ENCODE assay signal across 18 cellular contexts in genomic region chr12:112159146-112159541, GRCh38. TPM values are rescaled to one million over a fixed set of nuclear protein-coding genes. Genes with fewer than 3 reads are reported as not detected.
DNase-seq lines count a peak whose midpoint lies in the region; ATAC-seq and TF ChIP-seq lines count a peak whose summit lies in the region.
"Had no signal": no experiment of that assay in that cellular context is flagged by ENCODE, and none has a peak within 500 bp of the region (broad histone marks: within the 10 kb centered on the region; RNA-seq: fewer than 3 reads in every experiment).

No MANE protein-coding gene starts in this region.

- no peaks in the 10 kb centered on the region for H3K4me1 ChIP-seq in right cardiac atrium (ENCODE audit: control insufficient read depth, insufficient read depth, low read length)
- H3K4me1 ChIP-seq: lower lobe of right lung, Peyer's patch, uterus had no signal

- no peak overlapping the region for H3K4me3 ChIP-seq in right cardiac atrium (ENCODE audit: low read length)
- H3K4me3 ChIP-seq: lower lobe of right lung, ovary, Peyer's patch, SJSA1, uterus had no signal

- no peaks in the 10 kb centered on the region for H3K27me3 Mint-ChIP-seq in activated B cell treated with CpG ODN at 0.5 μM for 24 hours
- peaks cover 0 to 2% (median 1%) of the 10 kb centered on the region in 3 donors for H3K27me3 Mint-ChIP-seq in immature natural killer cell (ENCODE audit: low read depth in 3 of 3)

- CTCF ChIA-PET in activated B cell treated with CpG ODN at 0.5 μM for 24 hours (lab: Charles Lee) = no interaction called here

- H3K9me3 ChIP-seq in right cardiac atrium (ENCODE audit: control insufficient read depth, low read length) = no peaks in the 10 kb centered on the region
- H3K9me3 ChIP-seq: lower lobe of right lung, SJSA1, uterus had no signal

- H3K36me3 Mint-ChIP-seq in activated B cell treated with CpG ODN at 0.5 μM for 24 hours (ENCODE audit: low read depth) (peaks cover 94% of the 10 kb centered on the region), immature natural killer cell (peaks cover 34 to 61% (median 54%) of the 10 kb centered on the region in 3 donors)

- intact Hi-C loops in Right ventricle myocardium superior (cut with DNase I) = no loop called here
- intact Hi-C loops in right cardiac atrium (cut with DNase I) = no loop called here
- intact Hi-C loops in activated B cell treated with CpG ODN at 0.5 μM for 24 hours (cut with micrococcal nuclease) = no loop called here

- WGBS in right cardiac atrium = 95% methylated on average over 6 of the region's 6 CpGs

- no peaks in the 10 kb centered on the region for H3K27me3 ChIP-seq in right cardiac atrium (ENCODE audit: control insufficient read depth, insufficient read depth)
- H3K27me3 ChIP-seq: ovary, Peyer's patch, SJSA1, uterus had no signal

- H3K9me3 Mint-ChIP-seq in activated B cell treated with CpG ODN at 0.5 μM for 24 hours = peaks cover 20% of the 10 kb centered on the region
- H3K9me3 Mint-ChIP-seq in immature natural killer cell = peaks cover 0 to 13% (median 9%) of the 10 kb centered on the region in 6 donors

- peaks cover 34% of the 10 kb centered on the region for H3K4me1 Mint-ChIP-seq in activated B cell treated with CpG ODN at 0.5 μM for 24 hours
- H3K4me1 Mint-ChIP-seq in immature natural killer cell = peaks cover 28 to 29% of the 10 kb centered on the region in 2 donors
- H3K4me1 Mint-ChIP-seq: WTC11 had no signal

- no peak for TF ChIP-seq CTCF in activated B cell treated with CpG ODN at 0.5 μM for 24 hours (IDR thresholded peaks at IDR 0.05)

- no peak for ATAC-seq in Right ventricle myocardium superior (ENCODE audit: poor library complexity)
- no peak for ATAC-seq in right cardiac atrium
- no peak for ATAC-seq in activated B cell treated with CpG ODN at 0.5 μM for 24 hours (ENCODE audit: low read depth)
- no peak for ATAC-seq in GM21515 (IDR thresholded peaks at IDR 0.05; ENCODE audit: unreplicated experiment)
- ATAC-seq: lower lobe of right lung, WTC11 had no signal

- POLR2A ChIA-PET in activated B cell treated with CpG ODN at 0.5 μM for 24 hours (lab: Charles Lee) = interaction anchor here (0.6 to 2.7 kb wide), 5 partner anchors 28 to 214 kb away, joined by 4 to 13 read pairs (median 7); partner anchors contain the start of genes ERP29, NAA25 and TRAFD1

- DNase-seq in Right ventricle myocardium superior = peak; percentile 11
- no peak for DNase-seq in right cardiac atrium
- DNase-seq in activated B cell treated with CpG ODN at 0.5 μM for 24 hours = no peak
- DNase-seq in immature natural killer cell = no peak
- DNase-seq in NCI-H2196 treated with DMSO at 0.1 percent for 48 hours (lab: John Stamatoyannopoulos, UW; ENCODE audit: unreplicated experiment) = no peak
- DNase-seq in stimulated activated CD8-positive, alpha-beta memory T cell treated with anti-CD3 and anti-CD28 coated beads, Interleukin-4, amount 100 ng/mL, for 48 hours = no peak
- DNase-seq: lower lobe of right lung, MV-4-11, NCI-H526, ovary, Peyer's patch, substantia nigra, T-helper 9 cell, uterus had no signal

- H3K27ac ChIP-seq in right cardiac atrium (ENCODE audit: low read length) = no peak overlapping the region
- H3K27ac ChIP-seq: KMS-11, lower lobe of right lung, ovary, Peyer's patch, SJSA1, uterus had no signal

- peak overlapping the region; percentile 59 for H3K4me3 Mint-ChIP-seq in activated B cell treated with CpG ODN at 0.5 μM for 24 hours
- peak overlapping the region in 4 of 5 donors; percentile 27 to 67 (median 34) for H3K4me3 Mint-ChIP-seq in immature natural killer cell
- H3K4me3 Mint-ChIP-seq: WTC11 had no signal

- H3K27ac Mint-ChIP-seq in activated B cell treated with CpG ODN at 0.5 μM for 24 hours (peak overlapping the region; percentile 80), immature natural killer cell (peak overlapping the region in 5 of 6 donors; percentile 53 to 87 (median 68))
- H3K27ac Mint-ChIP-seq: WTC11 had no signal

RNA-seq across cellular contexts. Expression of gene TRAFD1, which starts 33.8 kb away (rescaled TPM):
- total RNA-seq in Right ventricle myocardium superior (17.4 TPM), right cardiac atrium (10 to 100 TPM; 21.9 to 24.5 (median 23.9) TPM), activated B cell treated with CpG ODN at 0.5 μM for 24 hours (47.8 and 51.0 TPM in 2 replicates)
- polyA plus RNA-seq in right cardiac atrium (13.4 TPM), immature natural killer cell (10 to 100 TPM; 46.2 to 84.6 (median 79.5) TPM)

RNA-seq across cellular contexts. Expression of gene NAA25, which starts 50.6 kb away (rescaled TPM):
- total RNA-seq in Right ventricle myocardium superior = 14.7 TPM
- total RNA-seq in right cardiac atrium = 10 to 100 TPM; 15.3 to 21.7 (median 18.0) TPM
- 4.6 TPM for polyA plus RNA-seq in right cardiac atrium
- total RNA-seq in activated B cell treated with CpG ODN at 0.5 μM for 24 hours = 43.5 and 52.7 TPM in 2 replicates
- polyA plus RNA-seq in immature natural killer cell = 10 to 100 TPM in 1 of 3 donors, 1 to 10 TPM in 2; 3.9 to 20.3 (median 9.4) TPM
